In the genomic region with DNA sequence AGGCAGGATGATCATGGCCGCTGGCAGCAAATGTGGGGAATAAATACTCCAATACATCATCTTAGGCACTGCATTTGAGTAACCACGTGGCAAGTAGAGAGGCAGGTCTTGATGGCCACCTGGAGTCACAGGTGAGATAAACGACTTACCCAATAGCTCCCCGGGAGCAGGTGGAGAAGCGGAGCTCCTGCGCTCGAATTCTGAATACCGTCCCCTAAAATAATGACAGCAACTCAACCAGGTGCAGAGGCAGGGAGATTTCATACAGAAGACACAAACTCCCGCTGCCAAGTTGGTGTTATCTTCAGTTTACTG, we compare ENCODE assay signal across 8 cellular contexts. TPM values are rescaled to one million over a fixed set of nuclear protein-coding genes. Genes with fewer than 3 reads are reported as not detected.
A peak's percentile ranks its signal among the peaks of the same experiment; 100 is the strongest.
DNase-seq lines count a peak whose midpoint lies in the region; ATAC-seq and TF ChIP-seq lines count a peak whose summit lies in the region.

No MANE protein-coding gene starts in this region.

- ATAC-seq in heart right ventricle (no peak), left ventricle myocardium superior (no peak), GM18511 (IDR thresholded peaks at IDR 0.05; ENCODE audit: unreplicated experiment) (no peak)
- ATAC-seq in activated T-cell treated with anti-CD3 and anti-CD28 coated beads, Interleukin-2, amount 50 U/mL, for 72 hours (replicated peaks in 1 of 2), result no peak
- no peak for ATAC-seq in stimulated activated naive CD8-positive, alpha-beta T cell treated with anti-CD3 and anti-CD28 coated beads, Interleukin-15, amount 100 ng/mL, for 72 hours

- H3K4me3 ChIP-seq in heart right ventricle (peak overlapping the region in 9 of 10 donors; percentile 35 to 72 (median 65)), iPS-15b (ENCODE audit: low read depth, low read length) (peak overlapping the region; percentile 60)

- no peaks in the 10 kb centered on the region for H3K9me3 Mint-ChIP-seq in activated T-cell treated with anti-CD3 and anti-CD28 coated beads, Interleukin-2, amount 50 U/mL, for 72 hours
- H3K9me3 Mint-ChIP-seq in stimulated activated naive CD8-positive, alpha-beta T cell treated with anti-CD3 and anti-CD28 coated beads, Interleukin-15, amount 100 ng/mL, for 72 hours, result no peaks in the 10 kb centered on the region

- WGBS in heart right ventricle, 2 donors, result 33 to 40% methylated on average over 9 of the region's 9 CpGs

- peaks cover 60% of the 10 kb centered on the region for H3K4me1 Mint-ChIP-seq in activated T-cell treated with anti-CD3 and anti-CD28 coated beads, Interleukin-2, amount 50 U/mL, for 72 hours (ENCODE audit: low read depth)
- peaks cover 69% of the 10 kb centered on the region for H3K4me1 Mint-ChIP-seq in stimulated activated naive CD8-positive, alpha-beta T cell treated with anti-CD3 and anti-CD28 coated beads, Interleukin-15, amount 100 ng/mL, for 72 hours

- H3K4me1 ChIP-seq in heart right ventricle, result peaks cover 32 to 82% (median 58%) of the 10 kb centered on the region in 9 donors
- peaks cover 6% of the 10 kb centered on the region for H3K4me1 ChIP-seq in iPS-15b (ENCODE audit: control insufficient read depth, insufficient read depth, low read length)

- H3K4me3 Mint-ChIP-seq in activated T-cell treated with anti-CD3 and anti-CD28 coated beads, Interleukin-2, amount 50 U/mL, for 72 hours, result peak overlapping the region; percentile 85 to 98
- peak overlapping the region; percentile 81 to 94 for H3K4me3 Mint-ChIP-seq in stimulated activated naive CD8-positive, alpha-beta T cell treated with anti-CD3 and anti-CD28 coated beads, Interleukin-15, amount 100 ng/mL, for 72 hours

- peaks cover 22 to 38% of the 10 kb centered on the region in 2 donors for H3K36me3 Mint-ChIP-seq in activated T-cell treated with anti-CD3 and anti-CD28 coated beads, Interleukin-2, amount 50 U/mL, for 72 hours (ENCODE audit: insufficient read depth in 2 of 2)

- H3K27me3 ChIP-seq in heart right ventricle (no peaks in the 10 kb centered on the region), iPS-15b (ENCODE audit: control insufficient read depth, insufficient read depth, low read length) (peaks cover 39% of the 10 kb centered on the region)

- H3K9me3 ChIP-seq in heart right ventricle (no peaks in the 10 kb centered on the region), iPS-15b (ENCODE audit: control insufficient read depth, insufficient read depth, low read length) (no peaks in the 10 kb centered on the region)

- H3K27ac Mint-ChIP-seq in activated T-cell treated with anti-CD3 and anti-CD28 coated beads, Interleukin-2, amount 50 U/mL, for 72 hours, result peak overlapping the region; percentile 84
- H3K27ac Mint-ChIP-seq in stimulated activated naive CD8-positive, alpha-beta T cell treated with anti-CD3 and anti-CD28 coated beads, Interleukin-15, amount 100 ng/mL, for 72 hours, result peak overlapping the region; percentile 94 to 99

- DNase-seq in heart right ventricle (no peak), left ventricle myocardium superior (no peak), SHP77 (lab: John Stamatoyannopoulos, UW) (no peak), ureter (ENCODE audit: low spot score) (no peak)
- DNase-seq in activated T-cell treated with anti-CD3 and anti-CD28 coated beads, Interleukin-2, amount 50 U/mL, for 72 hours, result no peak
- no peak for DNase-seq in stimulated activated naive CD8-positive, alpha-beta T cell treated with anti-CD3 and anti-CD28 coated beads, Interleukin-15, amount 100 ng/mL, for 72 hours

- H3K36me3 ChIP-seq in heart right ventricle, result peaks cover 0 to 39% (median 8%) of the 10 kb centered on the region in 9 donors
- H3K36me3 ChIP-seq in iPS-15b (ENCODE audit: control insufficient read depth, insufficient read depth, low read length), result peaks cover 11% of the 10 kb centered on the region

- H3K27ac ChIP-seq in heart right ventricle, result peak overlapping the region; percentile 66 to 97 (median 95)

- no peak for TF ChIP-seq CTCF in heart right ventricle (IDR thresholded peaks at IDR 0.05)

- H3K9ac ChIP-seq in iPS-15b (ENCODE audit: low read depth, low read length), result peak overlapping the region; percentile 65

- no peaks in the 10 kb centered on the region for H3K27me3 Mint-ChIP-seq in activated T-cell treated with anti-CD3 and anti-CD28 coated beads, Interleukin-2, amount 50 U/mL, for 72 hours (ENCODE audit: low read depth)
- no peaks in the 10 kb centered on the region for H3K27me3 Mint-ChIP-seq in stimulated activated naive CD8-positive, alpha-beta T cell treated with anti-CD3 and anti-CD28 coated beads, Interleukin-15, amount 100 ng/mL, for 72 hours

- intact Hi-C loops in heart right ventricle (cut with DNase I), result loop anchor here in 1 of 10 donors (5.0 kb wide), 1 partner anchor 79 kb away; no protein-coding TSS in a partner anchor
- intact Hi-C loops in left ventricle myocardium superior (cut with micrococcal nuclease), result no loop called here

RNA-seq across cellular contexts. Expression of a gene that starts 0.5 kb away (rescaled TPM):
- total RNA-seq in heart right ventricle (10 to 100 TPM; 12.1 to 36.2 (median 19.8) TPM), left ventricle myocardium superior (20.6 TPM), ureter (27.2 TPM)
- 10 to 100 TPM; 16.6 to 24.7 TPM for polyA plus RNA-seq in heart right ventricle
- 100 to 1,000 TPM; 159 to 169 TPM for total RNA-seq in activated T-cell treated with anti-CD3 and anti-CD28 coated beads, Interleukin-2, amount 50 U/mL, for 72 hours

RNA-seq across cellular contexts. Expression of a gene that starts 33.9 kb away (rescaled TPM):
- 1 to 10 TPM in 3 of 10 donors, under 1 TPM in 7; 0.33 to 1.5 (median 0.87) TPM for total RNA-seq in heart right ventricle
- 1 to 10 TPM in 1 of 2 donors, under 1 TPM in 1; 0.88 to 1.3 TPM for polyA plus RNA-seq in heart right ventricle
- 1.0 TPM for total RNA-seq in left ventricle myocardium superior
- total RNA-seq in activated T-cell treated with anti-CD3 and anti-CD28 coated beads, Interleukin-2, amount 50 U/mL, for 72 hours, result 1 to 10 TPM in 1 of 2 donors, under 1 TPM in 1; 0.97 to 1.1 TPM
- total RNA-seq in ureter, result 1.5 TPM

RNA-seq across cellular contexts. Expression of a gene that starts 35.9 kb away (rescaled TPM):
- total RNA-seq in heart right ventricle (under 1 TPM in 1 of 10 donors, not detected in 9; 0.49 TPM), left ventricle myocardium superior (not detected), ureter (0.55 TPM)
- not detected for polyA plus RNA-seq in heart right ventricle
- total RNA-seq in activated T-cell treated with anti-CD3 and anti-CD28 coated beads, Interleukin-2, amount 50 U/mL, for 72 hours, result 1 to 10 TPM; 3.9 to 5.2 TPM

RNA-seq across cellular contexts. Expression of a gene that starts 45.4 kb away (rescaled TPM):
- total RNA-seq in heart right ventricle, result not detected
- polyA plus RNA-seq in heart right ventricle, result not detected
- total RNA-seq in left ventricle myocardium superior, result not detected
- not detected for total RNA-seq in activated T-cell treated with anti-CD3 and anti-CD28 coated beads, Interleukin-2, amount 50 U/mL, for 72 hours
- total RNA-seq in ureter, result not detected
